11 cellular contexts compared by ENCODE assay signal in genomic region chr3:11480663-11481298, GRCh38.
DNase-seq lines count a peak whose midpoint lies in the region; ATAC-seq and TF ChIP-seq lines count a peak whose summit lies in the region.
"Had no signal": no experiment of that assay in that cellular context is flagged by ENCODE, and none has a peak within 500 bp of the region (broad histone marks: within the 10 kb centered on the region; RNA-seq: fewer than 3 reads in every experiment).

No MANE protein-coding gene starts in this region.

- H3K9me3 ChIP-seq in A673 (ENCODE audit: low read depth, low read length, poor library complexity, severe bottlenecking) (no peaks in the 10 kb centered on the region), esophagus (ENCODE audit: control insufficient read depth in 2 of 2, insufficient read depth in 1 of 2, low read depth in 1 of 2, low read length in 1 of 2) (no peaks in the 10 kb centered on the region), muscle layer of duodenum (ENCODE audit: control insufficient read depth in 1 of 2, low read length in 2 of 2) (no peaks in the 10 kb centered on the region), smooth muscle cell (replicated peaks; ENCODE audit: low read depth) (no peaks in the 10 kb centered on the region)

- POLR2A ChIA-PET in A673 (lab: Charles Lee; ENCODE audit: low non-redundant PET) = no interaction called here
- POLR2A ChIA-PET in activated CD8-positive, alpha-beta T cell treated with anti-CD3 and anti-CD28 coated beads for 36 hours (lab: Charles Lee) = no interaction called here

- no peak overlapping the region for H3K9ac ChIP-seq in smooth muscle cell (ENCODE audit: low read depth)

- H3K4me3 ChIP-seq in A673 (ENCODE audit: low read depth, low read length, poor library complexity, severe bottlenecking) (no peak overlapping the region), esophagus (ENCODE audit: low read depth in 1 of 2, low read length in 2 of 2) (no peak overlapping the region), muscle layer of duodenum (ENCODE audit: low read depth in 1 of 2, low read length in 2 of 2) (no peak overlapping the region), smooth muscle cell (no peak overlapping the region)

- no peak overlapping the region for H3K27ac Mint-ChIP-seq in activated T-helper 17 cell treated with anti-CD3 and anti-CD28 coated beads, Interleukin-2, amount 50 U/mL, for 72 hours
- H3K27ac Mint-ChIP-seq in activated CD8-positive, alpha-beta T cell treated with anti-CD3 and anti-CD28 coated beads for 36 hours = no peak overlapping the region
- H3K27ac Mint-ChIP-seq: naive thymus-derived CD8-positive, alpha-beta T cell had no signal

- no peak overlapping the region for H2AFZ ChIP-seq in smooth muscle cell (ENCODE audit: low read depth)

- H3K36me3 ChIP-seq in A673 (ENCODE audit: insufficient read depth, low read length, poor library complexity, severe bottlenecking) (no peaks in the 10 kb centered on the region), esophagus (ENCODE audit: control insufficient read depth in 2 of 2, insufficient read depth in 2 of 2, low read length in 1 of 2) (no peaks in the 10 kb centered on the region), muscle layer of duodenum (ENCODE audit: control insufficient read depth in 1 of 2, insufficient read depth in 2 of 2, low read length in 2 of 2) (no peaks in the 10 kb centered on the region), smooth muscle cell (ENCODE audit: low read depth) (no peaks in the 10 kb centered on the region)

- CTCF ChIA-PET in A673 (lab: Charles Lee) = no interaction called here
- CTCF ChIA-PET in activated CD8-positive, alpha-beta T cell treated with anti-CD3 and anti-CD28 coated beads for 36 hours (lab: Charles Lee) = no interaction called here

- no peak overlapping the region for H3K4me2 ChIP-seq in smooth muscle cell

- intact Hi-C loops in A673 (cut with micrococcal nuclease; ENCODE audit: unreplicated experiment) = no loop called here
- intact Hi-C loops in activated CD8-positive, alpha-beta T cell treated with anti-CD3 and anti-CD28 coated beads for 36 hours (cut with micrococcal nuclease) = no loop called here

- no peak overlapping the region for H3K4me3 Mint-ChIP-seq in activated T-helper 17 cell treated with anti-CD3 and anti-CD28 coated beads, Interleukin-2, amount 50 U/mL, for 72 hours
- no peak overlapping the region for H3K4me3 Mint-ChIP-seq in activated CD8-positive, alpha-beta T cell treated with anti-CD3 and anti-CD28 coated beads for 36 hours
- H3K4me3 Mint-ChIP-seq: naive thymus-derived CD8-positive, alpha-beta T cell had no signal

- H3K9me3 Mint-ChIP-seq in activated T-helper 17 cell treated with anti-CD3 and anti-CD28 coated beads, Interleukin-2, amount 50 U/mL, for 72 hours = no peaks in the 10 kb centered on the region
- H3K9me3 Mint-ChIP-seq in activated CD8-positive, alpha-beta T cell treated with anti-CD3 and anti-CD28 coated beads for 36 hours = peaks cover 7% of the 10 kb centered on the region

- 59 to 65% methylated on average over 7 of the region's 7 CpGs for WGBS in esophagus, 2 donors
- 57% methylated on average over 7 of the region's 7 CpGs for WGBS in smooth muscle cell (ENCODE audit: low lambda C conversion rate)

- peaks cover 26% of the 10 kb centered on the region for H3F3A ChIP-seq in smooth muscle cell (ENCODE audit: low read depth)

- no peak overlapping the region for H3K27ac ChIP-seq in A673 (ENCODE audit: low read depth, low read length, poor library complexity, severe bottlenecking)
- peak overlapping the region; percentile 7 to 26 for H3K27ac ChIP-seq in esophagus (ENCODE audit: low read depth in 2 of 2, low read length in 1 of 2)
- peak overlapping the region; percentile 25 for H3K27ac ChIP-seq in muscle layer of duodenum (ENCODE audit: low read length)
- H3K27ac ChIP-seq in smooth muscle cell (ENCODE audit: low read depth) = no peak overlapping the region

- no peaks in the 10 kb centered on the region for H3K27me3 ChIP-seq in A673 (replicated peaks; ENCODE audit: insufficient read depth, low read depth, low read length, poor library complexity)
- no peaks in the 10 kb centered on the region for H3K27me3 ChIP-seq in esophagus (ENCODE audit: control insufficient read depth in 1 of 2, insufficient read depth in 2 of 2, low read length in 2 of 2)
- no peaks in the 10 kb centered on the region for H3K27me3 ChIP-seq in muscle layer of duodenum (ENCODE audit: low read depth, low read length)
- no peaks in the 10 kb centered on the region for H3K27me3 ChIP-seq in smooth muscle cell (ENCODE audit: low read depth)

- H3K4me1 ChIP-seq in A673 (ENCODE audit: insufficient read depth, low read length, poor library complexity, severe bottlenecking) (peaks cover 38% of the 10 kb centered on the region), esophagus (ENCODE audit: control insufficient read depth in 2 of 2, insufficient read depth in 2 of 2, low read length in 1 of 2) (peaks cover 0 to 5% of the 10 kb centered on the region in 2 donors), muscle layer of duodenum (ENCODE audit: control insufficient read depth in 1 of 2, insufficient read depth in 2 of 2, low read length in 2 of 2) (peaks cover 21 to 28% of the 10 kb centered on the region in 2 donors), smooth muscle cell (ENCODE audit: low read depth) (peaks cover 32% of the 10 kb centered on the region)

- BruUV-seq in A673 (replicated peaks; lab: Mats Ljungman, UMichigan) = no TSS peak

- H3K27me3 Mint-ChIP-seq in activated T-helper 17 cell treated with anti-CD3 and anti-CD28 coated beads, Interleukin-2, amount 50 U/mL, for 72 hours = no peaks in the 10 kb centered on the region
- H3K27me3 Mint-ChIP-seq in activated CD8-positive, alpha-beta T cell treated with anti-CD3 and anti-CD28 coated beads for 36 hours = no peaks in the 10 kb centered on the region
- H3K27me3 Mint-ChIP-seq: naive thymus-derived CD8-positive, alpha-beta T cell had no signal

- TF ChIP-seq CTCF in A673 (conservative IDR thresholded peaks at IDR 0.05; ENCODE audit: low read depth, low read length) (no peak), smooth muscle cell (IDR thresholded peaks at IDR 0.05; ENCODE audit: borderline replicate concordance, insufficient read depth, poor library complexity, severe bottlenecking) (no peak)
- no peak for TF ChIP-seq CTCF in activated CD8-positive, alpha-beta T cell treated with anti-CD3 and anti-CD28 coated beads for 36 hours (IDR thresholded peaks at IDR 0.05)

- H3K79me2 ChIP-seq in smooth muscle cell (ENCODE audit: low read depth) = no peaks in the 10 kb centered on the region

- no peaks in the 10 kb centered on the region for H3K4me1 Mint-ChIP-seq in activated T-helper 17 cell treated with anti-CD3 and anti-CD28 coated beads, Interleukin-2, amount 50 U/mL, for 72 hours
- H3K4me1 Mint-ChIP-seq in activated CD8-positive, alpha-beta T cell treated with anti-CD3 and anti-CD28 coated beads for 36 hours (ENCODE audit: low read depth) = peaks cover 3% of the 10 kb centered on the region
- H3K4me1 Mint-ChIP-seq: naive thymus-derived CD8-positive, alpha-beta T cell had no signal

- DNase-seq in A673 (ENCODE audit: low spot score) (peak; percentile 19), NCI-H2029 treated with DMSO at 0.1 percent for 48 hours (lab: John Stamatoyannopoulos, UW) (peak; percentile 69), smooth muscle cell (lab: John Stamatoyannopoulos, UW; ENCODE audit: unreplicated experiment) (no peak)
- no peak for DNase-seq in activated CD8-positive, alpha-beta T cell treated with anti-CD3 and anti-CD28 coated beads for 36 hours
- DNase-seq: effector memory CD4-positive, alpha-beta T cell; naive thymus-derived CD8-positive, alpha-beta T cell; stimulated activated CD4-positive, alpha-beta T cell treated with anti-CD3 and anti-CD28 coated beads, Interleukin-15, amount 100 ng/mL, for 24 hours had no signal

- no peak for ATAC-seq in activated T-helper 17 cell treated with anti-CD3 and anti-CD28 coated beads, Interleukin-2, amount 50 U/mL, for 72 hours (replicated peaks)
- ATAC-seq in activated CD8-positive, alpha-beta T cell treated with anti-CD3 and anti-CD28 coated beads for 36 hours = no peak
- no peak for ATAC-seq in HG03571 (IDR thresholded peaks at IDR 0.05; ENCODE audit: unreplicated experiment)
- ATAC-seq: naive thymus-derived CD8-positive, alpha-beta T cell had no signal

- no peaks in the 10 kb centered on the region for H4K20me1 ChIP-seq in smooth muscle cell (ENCODE audit: low read depth)

- H3K36me3 Mint-ChIP-seq in activated T-helper 17 cell treated with anti-CD3 and anti-CD28 coated beads, Interleukin-2, amount 50 U/mL, for 72 hours (ENCODE audit: low read depth) = peaks cover 6% of the 10 kb centered on the region
- H3K36me3 Mint-ChIP-seq in activated CD8-positive, alpha-beta T cell treated with anti-CD3 and anti-CD28 coated beads for 36 hours (ENCODE audit: low read depth) = peaks cover 6% of the 10 kb centered on the region

Comparison
In these comparisons a context has a peak if more than half of its experiments do, and no peak if none do; other contexts are left out.
1. DNase-seq: peak in A673 (single experiment) and NCI-H2029 treated with DMSO at 0.1 percent for 48 hours (single experiment); none in activated CD8-positive, alpha-beta T cell treated with anti-CD3 and anti-CD28 coated beads for 36 hours (single experiment) and smooth muscle cell (single experiment).
2. H3K27ac ChIP-seq: peak in esophagus (2 of 2) and muscle layer of duodenum (single experiment); none in A673 (single experiment) and smooth muscle cell (single experiment).